9 cellular contexts compared by ENCODE assay signal in the genomic region with DNA sequence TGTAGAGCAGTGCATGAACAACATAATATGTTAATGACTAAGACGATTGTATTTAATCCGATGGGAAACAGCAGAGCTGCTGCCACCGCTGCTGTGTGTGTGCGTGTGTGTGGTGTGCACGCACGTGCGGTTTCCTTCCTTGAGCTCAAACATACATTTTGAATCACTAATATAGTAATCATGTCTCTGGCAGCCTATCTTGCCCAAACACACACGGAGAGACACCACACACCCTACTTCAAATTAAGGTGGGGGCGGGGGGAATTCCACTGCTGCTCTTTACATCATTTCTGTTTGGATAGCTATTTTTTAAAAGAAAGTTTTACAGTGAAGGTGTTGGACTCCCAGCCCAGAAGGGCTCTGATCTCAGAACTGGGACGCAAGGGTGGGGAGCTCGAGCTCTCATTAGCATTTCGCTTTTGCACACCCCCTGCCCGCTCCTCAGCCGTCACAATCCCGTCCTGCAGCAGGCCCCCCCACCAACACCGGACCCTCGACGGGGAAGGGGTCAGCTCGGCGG. TPM values are rescaled to one million over a fixed set of nuclear protein-coding genes. Genes with fewer than 3 reads are reported as not detected.
DNase-seq lines count a peak whose midpoint lies in the region; ATAC-seq, FAIRE-seq and TF ChIP-seq lines count a peak whose summit lies in the region.
"Had no signal": no experiment of that assay in that cellular context is flagged by ENCODE, and none has a peak within 500 bp of the region (broad histone marks: within the 10 kb centered on the region; RNA-seq: fewer than 3 reads in every experiment).

No MANE protein-coding gene starts in this region.

- peak overlapping the region; percentile 72 for H3K27ac Mint-ChIP-seq in T-helper 17 cell
- peak overlapping the region; percentile 78 for H3K27ac Mint-ChIP-seq in stimulated activated naive CD8-positive, alpha-beta T cell treated with anti-CD3 and anti-CD28 coated beads, Interleukin-15, Interleukin-2, amounts not matched to agents 100 ng/mL and 50 ng/mL, for 24 hours

- no peak overlapping the region for H2AFZ ChIP-seq in keratinocyte (ENCODE audit: control insufficient read depth, low read length)

- H3K4me1 ChIP-seq in keratinocyte (ENCODE audit: control insufficient read depth, extremely low read depth, insufficient read depth, low read length) (peaks cover 39% of the 10 kb centered on the region), left ventricle myocardium inferior (peaks cover 62% of the 10 kb centered on the region)

- H3K4me2 ChIP-seq in keratinocyte (ENCODE audit: control insufficient read depth, extremely low read depth, insufficient read depth, low read depth, low read length), result peak overlapping the region; percentile 70

- H3K9me1 ChIP-seq in keratinocyte (ENCODE audit: control insufficient read depth, extremely low read depth, insufficient read depth, low read length), result peaks cover 4% of the 10 kb centered on the region

- H4K20me1 ChIP-seq in keratinocyte (ENCODE audit: control insufficient read depth, extremely low read depth, insufficient read depth, low read length), result peaks cover 7% of the 10 kb centered on the region

- peak; percentile 87 for ATAC-seq in T-helper 17 cell

- intact Hi-C loops in left ventricle myocardium inferior (cut with micrococcal nuclease), result no loop called here

- H3K27me3 Mint-ChIP-seq in T-helper 17 cell, result peaks cover 51% of the 10 kb centered on the region
- H3K27me3 Mint-ChIP-seq in stimulated activated naive CD8-positive, alpha-beta T cell treated with anti-CD3 and anti-CD28 coated beads, Interleukin-15, Interleukin-2, amounts not matched to agents 100 ng/mL and 50 ng/mL, for 24 hours, result peaks cover 23% of the 10 kb centered on the region

- H3K9me3 Mint-ChIP-seq in stimulated activated naive CD8-positive, alpha-beta T cell treated with anti-CD3 and anti-CD28 coated beads, Interleukin-15, Interleukin-2, amounts not matched to agents 100 ng/mL and 50 ng/mL, for 24 hours, result no peaks in the 10 kb centered on the region

- H3K27me3 ChIP-seq in keratinocyte (ENCODE audit: control insufficient read depth, extremely low read depth, insufficient read depth, low read length) (no peaks in the 10 kb centered on the region), left ventricle myocardium inferior (ENCODE audit: low read depth) (peaks cover 47% of the 10 kb centered on the region)

- peak overlapping the region; percentile 92 for H3K9ac ChIP-seq in keratinocyte (ENCODE audit: control insufficient read depth, extremely low read depth, insufficient read depth, low read length)

- H3K9me3 ChIP-seq in T-helper 17 cell (ENCODE audit: control insufficient read depth, low read length, poor library complexity, severe bottlenecking), result no peaks in the 10 kb centered on the region
- no peaks in the 10 kb centered on the region for H3K9me3 ChIP-seq in keratinocyte (ENCODE audit: control insufficient read depth, low read depth, low read length)
- H3K9me3 ChIP-seq in left ventricle myocardium inferior (replicated peaks), result no peaks in the 10 kb centered on the region

- H3K4me3 ChIP-seq in keratinocyte (ENCODE audit: control insufficient read depth in 2 of 3, extremely low read depth in 1 of 3, insufficient read depth in 2 of 3, low read depth in 1 of 3, low read length in 3 of 3) (peak overlapping the region; percentile 19 to 31 (median 23)), left ventricle myocardium inferior (no peak overlapping the region)

- peak; percentile 61 for FAIRE-seq in keratinocyte (lab: Jason Lieb, UNC)

- peaks cover 40% of the 10 kb centered on the region for H3K79me2 ChIP-seq in keratinocyte (ENCODE audit: control insufficient read depth, insufficient read depth, low read length)

- TF ChIP-seq CTCF in keratinocyte (optimal IDR thresholded peaks at IDR 0.05 in 1 of 3, IDR thresholded peaks at IDR 0.05 in 1 of 3, conservative IDR thresholded peaks at IDR 0.05 in 1 of 3; ENCODE audit: extremely low read depth in 1 of 3, insufficient read depth in 2 of 3, low read length in 3 of 3) (no peak), left ventricle myocardium inferior (IDR thresholded peaks at IDR 0.05; ENCODE audit: borderline replicate concordance) (no peak)

- dilution Hi-C loops in keratinocyte (cut with MboI; ENCODE audit: extremely low pct_ligation_motif_present, low sequenced_read_pairs), result no loop called here

- H3K36me3 Mint-ChIP-seq in T-helper 17 cell (ENCODE audit: low read depth), result peaks cover under 1% of the 10 kb centered on the region
- no peaks in the 10 kb centered on the region for H3K36me3 Mint-ChIP-seq in stimulated activated naive CD8-positive, alpha-beta T cell treated with anti-CD3 and anti-CD28 coated beads, Interleukin-15, Interleukin-2, amounts not matched to agents 100 ng/mL and 50 ng/mL, for 24 hours (ENCODE audit: low read depth)

- H3K27ac ChIP-seq in keratinocyte (ENCODE audit: control insufficient read depth, insufficient read depth, low read length) (peak overlapping the region; percentile 64), left ventricle myocardium inferior (replicated peaks) (no peak overlapping the region)

- H3K36me3 ChIP-seq in keratinocyte (ENCODE audit: control insufficient read depth in 2 of 2, extremely low read depth in 1 of 2, insufficient read depth in 2 of 2, low read length in 2 of 2) (peaks cover under 1 to 15% of the 10 kb centered on the region in 2 experiments), left ventricle myocardium inferior (no peaks in the 10 kb centered on the region)

- peaks cover 5% of the 10 kb centered on the region for H3K4me1 Mint-ChIP-seq in T-helper 17 cell
- H3K4me1 Mint-ChIP-seq in stimulated activated naive CD8-positive, alpha-beta T cell treated with anti-CD3 and anti-CD28 coated beads, Interleukin-15, Interleukin-2, amounts not matched to agents 100 ng/mL and 50 ng/mL, for 24 hours (ENCODE audit: low read depth), result peaks cover 14% of the 10 kb centered on the region

- DNase-seq in T-helper 17 cell (peak in 2 of 3 donors; percentile 20 to 30), keratinocyte (ENCODE audit: low read depth, low spot score) (no peak), NCI-H1092 (lab: John Stamatoyannopoulos, UW) (no peak), NCI-H524 (lab: John Stamatoyannopoulos, UW) (no peak), left ventricle myocardium inferior (no peak)
- peak in 3 of 4 experiments; percentile 17 to 53 (median 26) for DNase-seq in activated naive CD4-positive, alpha-beta T cell (lab: John Stamatoyannopoulos, UW)
- DNase-seq: KG1 had no signal

- peak overlapping the region; percentile 75 for H3K4me3 Mint-ChIP-seq in T-helper 17 cell
- peak overlapping the region; percentile 50 for H3K4me3 Mint-ChIP-seq in stimulated activated naive CD8-positive, alpha-beta T cell treated with anti-CD3 and anti-CD28 coated beads, Interleukin-15, Interleukin-2, amounts not matched to agents 100 ng/mL and 50 ng/mL, for 24 hours

RNA-seq across cellular contexts. Expression of a gene that starts 0.6 kb away (rescaled TPM):
- total RNA-seq in T-helper 17 cell (1 to 10 TPM; 1.6 to 2.1 TPM), left ventricle myocardium inferior (4.4 TPM)
- 15.3 to 45.1 TPM (median 22.8 TPM) in 3 replicates for polyA plus RNA-seq in keratinocyte
- polyA plus RNA-seq in keratinocyte (2011; ENCODE audit: low read depth), result 9.5 TPM
- 19.8 and 29.4 TPM in 2 replicates for polyA plus RNA-seq in keratinocyte (2011; cell fraction: cytosol; rRNA removed)
- 35.3 and 43.3 TPM in 2 replicates for polyA plus RNA-seq in keratinocyte (2011; cell fraction: nucleus; rRNA removed)
- polyA plus RNA-seq in keratinocyte (2012; ENCODE audit: low replicate concordance), result 20.1 and 21.1 TPM in 2 replicates
- polyA minus RNA-seq in keratinocyte, result 53.5 to 74.3 TPM (median 58.2 TPM) in 3 replicates
- 35.7 TPM for polyA minus RNA-seq in keratinocyte (2011; cell fraction: cytosol; rRNA and poly(A)+ RNA removed)
- 33.4 and 46.8 TPM in 2 replicates for polyA minus RNA-seq in keratinocyte (2011; cell fraction: nucleus; rRNA and poly(A)+ RNA removed)

RNA-seq across cellular contexts. Expression of a gene that starts 33.9 kb away (rescaled TPM):
- total RNA-seq in T-helper 17 cell (10 to 100 TPM in 1 of 2 donors, 1 to 10 TPM in 1; 7.2 to 22.5 TPM), left ventricle myocardium inferior (not detected)
- not detected in 3 replicates for polyA plus RNA-seq in keratinocyte
- not detected for polyA plus RNA-seq in keratinocyte (2011; ENCODE audit: low read depth)
- not detected in 2 replicates for polyA plus RNA-seq in keratinocyte (2011; cell fraction: cytosol; rRNA removed)
- not detected in 2 replicates for polyA plus RNA-seq in keratinocyte (2011; cell fraction: nucleus; rRNA removed)
- not detected in 2 replicates for polyA plus RNA-seq in keratinocyte (2012; ENCODE audit: low replicate concordance)
- polyA minus RNA-seq in keratinocyte, result not detected in 3 replicates
- polyA minus RNA-seq in keratinocyte (2011; cell fraction: cytosol; rRNA and poly(A)+ RNA removed), result not detected
- not detected in 2 replicates for polyA minus RNA-seq in keratinocyte (2011; cell fraction: nucleus; rRNA and poly(A)+ RNA removed)
- total RNA-seq: renal cortical epithelial cell had no signal

Comparison
In these comparisons a context has a peak if more than half of its experiments do, and no peak if none do; other contexts are left out.
1. DNase-seq: peak in T-helper 17 cell (2 of 3) and activated naive CD4-positive, alpha-beta T cell (3 of 4); none in keratinocyte (single experiment), NCI-H1092 (single experiment), NCI-H524 (0 of 2) and left ventricle myocardium inferior (single experiment).